In genomic region chr17:8430966-8431365, GRCh38 we compare ENCODE assay signal across 1 cellular context.
TF ChIP-seq lines count a peak whose summit lies in the region.

No MANE protein-coding gene starts in this region.

TF ChIP-seq in GM23338, 12 proteins besides CTCF, POLR2A, EP300 and RAD21 (continued from another document):
- TF ChIP-seq ZNF462 (CRISPR knock-in tag; IDR thresholded peaks at IDR 0.05) (no peak), EZH2 (IDR thresholded peaks at IDR 0.05; ENCODE audit: low read depth, unreplicated experiment) (no peak), CREB1 (CRISPR knock-in tag; IDR thresholded peaks at IDR 0.05; ENCODE audit: low read depth) (no peak), POLR2AphosphoS5 (IDR thresholded peaks at IDR 0.05; ENCODE audit: low read depth) (no peak), REST (IDR thresholded peaks at IDR 0.05; ENCODE audit: unreplicated experiment) (no peak), ZNF331 (CRISPR knock-in tag; IDR thresholded peaks at IDR 0.05; ENCODE audit: low read depth) (no peak), NANOG (IDR thresholded peaks at IDR 0.05; ENCODE audit: borderline replicate concordance) (no peak)
